ENCODE assay signal across 10 cellular contexts in genomic region chr10:29119374-29119773, GRCh38.
A peak's percentile ranks its signal among the peaks of the same experiment; 100 is the strongest.
DNase-seq lines count a peak whose midpoint lies in the region; ATAC-seq and TF ChIP-seq lines count a peak whose summit lies in the region.
"Had no signal": no experiment of that assay in that cellular context is flagged by ENCODE, and none has a peak within 500 bp of the region (broad histone marks: within the 10 kb centered on the region; RNA-seq: fewer than 3 reads in every experiment).

No MANE protein-coding gene starts in this region.

- intact Hi-C loops in activated naive CD4-positive, alpha-beta T cell treated with anti-CD3 and anti-CD28 coated beads for 36 hours (cut with micrococcal nuclease), result no loop called here
- intact Hi-C loops in CD8-positive, alpha-beta T cell (cut with DNase I, micrococcal nuclease), result no loop called here

- peaks cover 13% of the 10 kb centered on the region for H3K9me3 Mint-ChIP-seq in activated naive CD4-positive, alpha-beta T cell treated with anti-CD3 and anti-CD28 coated beads for 36 hours
- peaks cover 20% of the 10 kb centered on the region for H3K9me3 Mint-ChIP-seq in CD8-positive, alpha-beta T cell

- CTCF ChIA-PET in activated naive CD4-positive, alpha-beta T cell treated with anti-CD3 and anti-CD28 coated beads for 36 hours (lab: Charles Lee), result no interaction called here
- CTCF ChIA-PET in CD8-positive, alpha-beta T cell (lab: Charles Lee), result interaction anchor here (1.2 kb wide), 1 partner anchor 20 kb away, joined by 3 read pairs; no protein-coding TSS in a partner anchor

- POLR2A ChIA-PET in CD8-positive, alpha-beta T cell (lab: Charles Lee), result no interaction called here

- H3K4me1 Mint-ChIP-seq in activated naive CD4-positive, alpha-beta T cell treated with anti-CD3 and anti-CD28 coated beads for 36 hours (ENCODE audit: low read depth), result no peaks in the 10 kb centered on the region
- H3K4me1 Mint-ChIP-seq in CD8-positive, alpha-beta T cell (ENCODE audit: low read depth), result no peaks in the 10 kb centered on the region

- H3K4me3 ChIP-seq in CD8-positive, alpha-beta T cell (ENCODE audit: low read depth, low read length), result no peak overlapping the region
- H3K4me3 ChIP-seq: GM12878 had no signal

- H3K27ac ChIP-seq in foreskin keratinocyte, result no peak overlapping the region
- no peak overlapping the region for H3K27ac ChIP-seq in CD8-positive, alpha-beta T cell (ENCODE audit: low read depth, low read length)

- TF ChIP-seq CTCF in foreskin keratinocyte (conservative IDR thresholded peaks at IDR 0.05), result peak; percentile 54
- TF ChIP-seq CTCF in CD8-positive, alpha-beta T cell (IDR thresholded peaks at IDR 0.05), result no peak

- no peak overlapping the region for H3K27ac Mint-ChIP-seq in activated naive CD4-positive, alpha-beta T cell treated with anti-CD3 and anti-CD28 coated beads for 36 hours
- no peak overlapping the region for H3K27ac Mint-ChIP-seq in CD8-positive, alpha-beta T cell

- H3K36me3 Mint-ChIP-seq in activated naive CD4-positive, alpha-beta T cell treated with anti-CD3 and anti-CD28 coated beads for 36 hours (ENCODE audit: low read depth), result no peaks in the 10 kb centered on the region
- H3K36me3 Mint-ChIP-seq in CD8-positive, alpha-beta T cell, result no peaks in the 10 kb centered on the region

- H3K4me1 ChIP-seq in foreskin keratinocyte, result peaks cover 3% of the 10 kb centered on the region
- no peaks in the 10 kb centered on the region for H3K4me1 ChIP-seq in CD8-positive, alpha-beta T cell (ENCODE audit: insufficient read depth, low read length)

- no peaks in the 10 kb centered on the region for H3K9me3 ChIP-seq in CD8-positive, alpha-beta T cell (ENCODE audit: low read length)

- ATAC-seq in foreskin keratinocyte (no peak), HG03432 (IDR thresholded peaks at IDR 0.05; ENCODE audit: unreplicated experiment) (no peak), HG02763 (IDR thresholded peaks at IDR 0.05; ENCODE audit: unreplicated experiment) (no peak)
- no peak for ATAC-seq in CD8-positive, alpha-beta T cell
- ATAC-seq: GM12878 had no signal

- no peak overlapping the region for H3K4me3 Mint-ChIP-seq in activated naive CD4-positive, alpha-beta T cell treated with anti-CD3 and anti-CD28 coated beads for 36 hours
- no peak overlapping the region for H3K4me3 Mint-ChIP-seq in CD8-positive, alpha-beta T cell

- no peaks in the 10 kb centered on the region for H3K27me3 ChIP-seq in foreskin keratinocyte
- H3K27me3 ChIP-seq in CD8-positive, alpha-beta T cell (ENCODE audit: insufficient read depth, low read length), result no peaks in the 10 kb centered on the region

- peaks cover 2% of the 10 kb centered on the region for H3K27me3 Mint-ChIP-seq in activated naive CD4-positive, alpha-beta T cell treated with anti-CD3 and anti-CD28 coated beads for 36 hours (ENCODE audit: low read depth)
- peaks cover 3% of the 10 kb centered on the region for H3K27me3 Mint-ChIP-seq in CD8-positive, alpha-beta T cell (ENCODE audit: low read depth)

- peak; percentile 26 for DNase-seq in activated naive CD4-positive, alpha-beta T cell treated with anti-CD3 and anti-CD28 coated beads for 36 hours
- no peak for DNase-seq in activated naive CD4-positive, alpha-beta T cell (lab: John Stamatoyannopoulos, UW)
- DNase-seq in NOMO-1 treated with DMSO at 0.1 percent for 48 hours (lab: John Stamatoyannopoulos, UW; ENCODE audit: unreplicated experiment) (peak; percentile 7), foreskin keratinocyte (no peak)
- DNase-seq in stimulated activated CD8-positive, alpha-beta memory T cell treated with anti-CD3 and anti-CD28 coated beads, Interleukin-4, amount 100 ng/mL, for 48 hours, result peak; percentile 48
- no peak for DNase-seq in CD8-positive, alpha-beta T cell
- DNase-seq: T-helper 1 cell had no signal

- no peaks in the 10 kb centered on the region for H3K36me3 ChIP-seq in CD8-positive, alpha-beta T cell (ENCODE audit: insufficient read depth, low read length)

Comparison
In these comparisons a context has a peak if more than half of its experiments do, and no peak if none do; other contexts are left out.
1. DNase-seq: peak in activated naive CD4-positive, alpha-beta T cell treated with anti-CD3 and anti-CD28 coated beads for 36 hours (single experiment), NOMO-1 treated with DMSO at 0.1 percent for 48 hours (single experiment) and stimulated activated CD8-positive, alpha-beta memory T cell treated with anti-CD3 and anti-CD28 coated beads, Interleukin-4, amount 100 ng/mL, for 48 hours (single experiment); none in activated naive CD4-positive, alpha-beta T cell (0 of 4), foreskin keratinocyte (0 of 2) and CD8-positive, alpha-beta T cell (0 of 7).